1 cellular context compared by ENCODE assay signal in genomic region chr2:201233192-201234166, GRCh38.
A peak's percentile ranks its signal among the peaks of the same experiment; 100 is the strongest.
TF ChIP-seq lines count a peak whose summit lies in the region.

No MANE protein-coding gene starts in this region.

TF ChIP-seq in K562, 482 proteins besides CTCF, POLR2A, EP300 and RAD21 (continued from another document and continues in another):
- no peak; the same call in 1 of the 2 replicates for TF ChIP-seq AFF4 (CRISPR knock-in tag; IDR thresholded peaks at IDR 0.05)
- no peak for TF ChIP-seq ZNF165 (CRISPR knock-in tag; IDR thresholded peaks at IDR 0.05; ENCODE audit: borderline replicate concordance)
- no peak for TF ChIP-seq MTA2 (IDR thresholded peaks at IDR 0.05; ENCODE audit: low read depth)
- TF ChIP-seq, protein P1, sequence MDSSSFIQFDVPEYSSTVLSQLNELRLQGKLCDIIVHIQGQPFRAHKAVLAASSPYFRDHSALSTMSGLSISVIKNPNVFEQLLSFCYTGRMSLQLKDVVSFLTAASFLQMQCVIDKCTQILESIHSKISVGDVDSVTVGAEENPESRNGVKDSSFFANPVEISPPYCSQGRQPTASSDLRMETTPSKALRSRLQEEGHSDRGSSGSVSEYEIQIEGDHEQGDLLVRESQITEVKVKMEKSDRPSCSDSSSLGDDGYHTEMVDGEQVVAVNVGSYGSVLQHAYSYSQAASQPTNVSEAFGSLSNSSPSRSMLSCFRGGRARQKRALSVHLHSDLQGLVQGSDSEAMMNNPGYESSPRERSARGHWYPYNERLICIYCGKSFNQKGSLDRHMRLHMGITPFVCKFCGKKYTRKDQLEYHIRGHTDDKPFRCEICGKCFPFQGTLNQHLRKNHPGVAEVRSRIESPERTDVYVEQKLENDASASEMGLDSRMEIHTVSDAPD (CRISPR knock-in tag; IDR thresholded peaks at IDR 0.05) = no peak
- TF ChIP-seq MEF2A (IDR thresholded peaks at IDR 0.05; ENCODE audit: control insufficient read depth, low read depth, low read length) = no peak
- TF ChIP-seq SIN3A (IDR thresholded peaks at IDR 0.05; ENCODE audit: borderline replicate concordance in 2 of 2, control insufficient read depth in 1 of 2, low read depth in 2 of 2, low read length in 2 of 2) = peak; percentile 52 to 64; a peak in 2 of 4 replicates
- TF ChIP-seq, protein P2, sequence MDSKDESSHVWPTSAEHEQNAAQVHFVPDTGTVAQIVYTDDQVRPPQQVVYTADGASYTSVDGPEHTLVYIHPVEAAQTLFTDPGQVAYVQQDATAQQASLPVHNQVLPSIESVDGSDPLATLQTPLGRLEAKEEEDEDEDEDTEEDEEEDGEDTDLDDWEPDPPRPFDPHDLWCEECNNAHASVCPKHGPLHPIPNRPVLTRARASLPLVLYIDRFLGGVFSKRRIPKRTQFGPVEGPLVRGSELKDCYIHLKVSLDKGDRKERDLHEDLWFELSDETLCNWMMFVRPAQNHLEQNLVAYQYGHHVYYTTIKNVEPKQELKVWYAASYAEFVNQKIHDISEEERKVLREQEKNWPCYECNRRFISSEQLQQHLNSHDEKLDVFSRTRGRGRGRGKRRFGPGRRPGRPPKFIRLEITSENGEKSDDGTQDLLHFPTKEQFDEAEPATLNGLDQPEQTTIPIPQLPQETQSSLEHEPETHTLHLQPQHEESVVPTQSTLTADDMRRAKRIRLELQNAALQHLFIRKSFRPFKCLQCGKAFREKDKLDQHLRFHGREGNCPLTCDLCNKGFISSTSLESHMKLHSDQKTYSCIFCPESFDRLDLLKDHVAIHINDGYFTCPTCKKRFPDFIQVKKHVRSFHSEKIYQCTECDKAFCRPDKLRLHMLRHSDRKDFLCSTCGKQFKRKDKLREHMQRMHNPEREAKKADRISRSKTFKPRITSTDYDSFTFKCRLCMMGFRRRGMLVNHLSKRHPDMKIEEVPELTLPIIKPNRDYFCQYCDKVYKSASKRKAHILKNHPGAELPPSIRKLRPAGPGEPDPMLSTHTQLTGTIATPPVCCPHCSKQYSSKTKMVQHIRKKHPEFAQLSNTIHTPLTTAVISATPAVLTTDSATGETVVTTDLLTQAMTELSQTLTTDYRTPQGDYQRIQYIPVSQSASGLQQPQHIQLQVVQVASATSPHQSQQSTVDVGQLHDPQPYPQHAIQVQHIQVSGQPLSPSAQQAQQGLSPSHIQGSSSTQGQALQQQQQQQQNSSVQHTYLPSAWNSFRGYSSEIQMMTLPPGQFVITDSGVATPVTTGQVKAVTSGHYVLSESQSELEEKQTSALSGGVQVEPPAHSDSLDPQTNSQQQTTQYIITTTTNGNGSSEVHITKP (IDR thresholded peaks at IDR 0.05; ENCODE audit: partially characterized antibody) = peak; percentile 37
- no peak for TF ChIP-seq ARNT (IDR thresholded peaks at IDR 0.05)
- no peak for TF ChIP-seq CCNT2 (IDR thresholded peaks at IDR 0.05; ENCODE audit: borderline replicate concordance, extremely low read depth, insufficient read length, low read depth, low read length)
- TF ChIP-seq KDM1A (IDR thresholded peaks at IDR 0.05) = no peak
- no peak for TF ChIP-seq SMARCA4 (IDR thresholded peaks at IDR 0.05)
- TF ChIP-seq ZNF197 (CRISPR knock-in tag; IDR thresholded peaks at IDR 0.05; ENCODE audit: low read depth) = no peak
- TF ChIP-seq THRA (IDR thresholded peaks at IDR 0.05) = no peak
- TF ChIP-seq YBX1 (IDR thresholded peaks at IDR 0.05) = no peak
- TF ChIP-seq, protein P3, sequence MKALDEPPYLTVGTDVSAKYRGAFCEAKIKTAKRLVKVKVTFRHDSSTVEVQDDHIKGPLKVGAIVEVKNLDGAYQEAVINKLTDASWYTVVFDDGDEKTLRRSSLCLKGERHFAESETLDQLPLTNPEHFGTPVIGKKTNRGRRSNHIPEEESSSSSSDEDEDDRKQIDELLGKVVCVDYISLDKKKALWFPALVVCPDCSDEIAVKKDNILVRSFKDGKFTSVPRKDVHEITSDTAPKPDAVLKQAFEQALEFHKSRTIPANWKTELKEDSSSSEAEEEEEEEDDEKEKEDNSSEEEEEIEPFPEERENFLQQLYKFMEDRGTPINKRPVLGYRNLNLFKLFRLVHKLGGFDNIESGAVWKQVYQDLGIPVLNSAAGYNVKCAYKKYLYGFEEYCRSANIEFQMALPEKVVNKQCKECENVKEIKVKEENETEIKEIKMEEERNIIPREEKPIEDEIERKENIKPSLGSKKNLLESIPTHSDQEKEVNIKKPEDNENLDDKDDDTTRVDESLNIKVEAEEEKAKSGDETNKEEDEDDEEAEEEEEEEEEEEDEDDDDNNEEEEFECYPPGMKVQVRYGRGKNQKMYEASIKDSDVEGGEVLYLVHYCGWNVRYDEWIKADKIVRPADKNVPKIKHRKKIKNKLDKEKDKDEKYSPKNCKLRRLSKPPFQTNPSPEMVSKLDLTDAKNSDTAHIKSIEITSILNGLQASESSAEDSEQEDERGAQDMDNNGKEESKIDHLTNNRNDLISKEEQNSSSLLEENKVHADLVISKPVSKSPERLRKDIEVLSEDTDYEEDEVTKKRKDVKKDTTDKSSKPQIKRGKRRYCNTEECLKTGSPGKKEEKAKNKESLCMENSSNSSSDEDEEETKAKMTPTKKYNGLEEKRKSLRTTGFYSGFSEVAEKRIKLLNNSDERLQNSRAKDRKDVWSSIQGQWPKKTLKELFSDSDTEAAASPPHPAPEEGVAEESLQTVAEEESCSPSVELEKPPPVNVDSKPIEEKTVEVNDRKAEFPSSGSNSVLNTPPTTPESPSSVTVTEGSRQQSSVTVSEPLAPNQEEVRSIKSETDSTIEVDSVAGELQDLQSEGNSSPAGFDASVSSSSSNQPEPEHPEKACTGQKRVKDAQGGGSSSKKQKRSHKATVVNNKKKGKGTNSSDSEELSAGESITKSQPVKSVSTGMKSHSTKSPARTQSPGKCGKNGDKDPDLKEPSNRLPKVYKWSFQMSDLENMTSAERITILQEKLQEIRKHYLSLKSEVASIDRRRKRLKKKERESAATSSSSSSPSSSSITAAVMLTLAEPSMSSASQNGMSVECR (CRISPR knock-in tag; IDR thresholded peaks at IDR 0.05) = peak; percentile 66
- TF ChIP-seq ATF4 (CRISPR knock-in tag; IDR thresholded peaks at IDR 0.05) = no peak
- no peak for TF ChIP-seq HDAC8 (tag; IDR thresholded peaks at IDR 0.05)
- TF ChIP-seq HDAC1 (IDR thresholded peaks at IDR 0.05) = peak in 1 of 2 experiments; percentile 92; a peak in 2 of 4 replicates
- peak; percentile 67 for TF ChIP-seq SUPT5H (IDR thresholded peaks at IDR 0.05)
- TF ChIP-seq BRD9 (IDR thresholded peaks at IDR 0.05; ENCODE audit: low read depth, partially characterized antibody) = no peak
- TF ChIP-seq, protein P4, sequence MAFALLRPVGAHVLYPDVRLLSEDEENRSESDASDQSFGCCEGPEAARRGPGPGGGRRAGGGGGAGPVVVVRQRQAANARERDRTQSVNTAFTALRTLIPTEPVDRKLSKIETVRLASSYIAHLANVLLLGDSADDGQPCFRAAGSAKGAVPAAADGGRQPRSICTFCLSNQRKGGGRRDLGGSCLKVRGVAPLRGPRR (CRISPR knock-in tag; IDR thresholded peaks at IDR 0.05) = no peak
- no peak for TF ChIP-seq ZC3H8 (IDR thresholded peaks at IDR 0.05)
- TF ChIP-seq, protein P5, sequence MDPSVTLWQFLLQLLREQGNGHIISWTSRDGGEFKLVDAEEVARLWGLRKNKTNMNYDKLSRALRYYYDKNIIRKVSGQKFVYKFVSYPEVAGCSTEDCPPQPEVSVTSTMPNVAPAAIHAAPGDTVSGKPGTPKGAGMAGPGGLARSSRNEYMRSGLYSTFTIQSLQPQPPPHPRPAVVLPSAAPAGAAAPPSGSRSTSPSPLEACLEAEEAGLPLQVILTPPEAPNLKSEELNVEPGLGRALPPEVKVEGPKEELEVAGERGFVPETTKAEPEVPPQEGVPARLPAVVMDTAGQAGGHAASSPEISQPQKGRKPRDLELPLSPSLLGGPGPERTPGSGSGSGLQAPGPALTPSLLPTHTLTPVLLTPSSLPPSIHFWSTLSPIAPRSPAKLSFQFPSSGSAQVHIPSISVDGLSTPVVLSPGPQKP (CRISPR knock-in tag; IDR thresholded peaks at IDR 0.05) = no peak
- TF ChIP-seq RREB1 (CRISPR knock-in tag; IDR thresholded peaks at IDR 0.05) = no peak
- TF ChIP-seq ZNF174 (CRISPR knock-in tag; IDR thresholded peaks at IDR 0.05) = no peak
- no peak for TF ChIP-seq SIX5 (IDR thresholded peaks at IDR 0.05; ENCODE audit: borderline replicate concordance in 1 of 2, insufficient read depth in 1 of 2, low read depth in 1 of 2, low read length in 2 of 2)
- TF ChIP-seq, protein P6, sequence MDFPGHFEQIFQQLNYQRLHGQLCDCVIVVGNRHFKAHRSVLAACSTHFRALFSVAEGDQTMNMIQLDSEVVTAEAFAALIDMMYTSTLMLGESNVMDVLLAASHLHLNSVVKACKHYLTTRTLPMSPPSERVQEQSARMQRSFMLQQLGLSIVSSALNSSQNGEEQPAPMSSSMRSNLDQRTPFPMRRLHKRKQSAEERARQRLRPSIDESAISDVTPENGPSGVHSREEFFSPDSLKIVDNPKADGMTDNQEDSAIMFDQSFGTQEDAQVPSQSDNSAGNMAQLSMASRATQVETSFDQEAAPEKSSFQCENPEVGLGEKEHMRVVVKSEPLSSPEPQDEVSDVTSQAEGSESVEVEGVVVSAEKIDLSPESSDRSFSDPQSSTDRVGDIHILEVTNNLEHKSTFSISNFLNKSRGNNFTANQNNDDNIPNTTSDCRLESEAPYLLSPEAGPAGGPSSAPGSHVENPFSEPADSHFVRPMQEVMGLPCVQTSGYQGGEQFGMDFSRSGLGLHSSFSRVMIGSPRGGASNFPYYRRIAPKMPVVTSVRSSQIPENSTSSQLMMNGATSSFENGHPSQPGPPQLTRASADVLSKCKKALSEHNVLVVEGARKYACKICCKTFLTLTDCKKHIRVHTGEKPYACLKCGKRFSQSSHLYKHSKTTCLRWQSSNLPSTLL (IDR thresholded peaks at IDR 0.05) = no peak
